In genomic region chr6:24910850-24911712, GRCh38 we compare ENCODE assay signal across 9 cellular contexts. TPM values are rescaled to one million over a fixed set of nuclear protein-coding genes. Genes with fewer than 3 reads are reported as not detected.
DNase-seq lines count a peak whose midpoint lies in the region; ATAC-seq and TF ChIP-seq lines count a peak whose summit lies in the region.
"Had no signal": no experiment of that assay in that cellular context is flagged by ENCODE, and none has a peak within 500 bp of the region (broad histone marks: within the 10 kb centered on the region; RNA-seq: fewer than 3 reads in every experiment).

No MANE protein-coding gene starts in this region.

- 0 to 10% methylated on average over 2 to 12 of the region's 60 CpGs for WGBS in gastroesophageal sphincter (ENCODE audit: low coverage in 1 of 2), 2 donors
- WGBS in urinary bladder, result under 1% methylated on average over 60 of the region's 60 CpGs

- H3K9me3 Mint-ChIP-seq in neural crest cell, result no peaks in the 10 kb centered on the region

- TF ChIP-seq CTCF in gastroesophageal sphincter (IDR thresholded peaks at IDR 0.05), result no peak
- TF ChIP-seq CTCF in neural crest cell (conservative IDR thresholded peaks at IDR 0.05), result no peak

- H3K27ac Mint-ChIP-seq in neural crest cell (ENCODE audit: unreplicated experiment), result no peak overlapping the region

- peak overlapping the region in 3 of 4 donors; percentile 55 to 68 (median 62) for H3K27ac ChIP-seq in gastroesophageal sphincter
- H3K27ac ChIP-seq in urinary bladder (ENCODE audit: low read depth), result no peak overlapping the region

- no peaks in the 10 kb centered on the region for H3K9me3 ChIP-seq in gastroesophageal sphincter

- H3K27me3 ChIP-seq in gastroesophageal sphincter, result peaks cover 54% of the 10 kb centered on the region

- peak; percentile 68 for DNase-seq in D341Med (ENCODE audit: low spot score)
- peak; percentile 83 for DNase-seq in NCI-H82 (lab: John Stamatoyannopoulos, UW)
- peak; percentile 26 for DNase-seq in activated gamma-delta T cell treated with anti-CD3 and anti-CD28 coated beads, Interleukin-2, amount 50 U/mL, for 16 hours (ENCODE audit: low read depth)
- peak; percentile 36 for DNase-seq in neural crest cell (ENCODE audit: low read depth, low spot score)
- no peak for DNase-seq in pons (ENCODE audit: low spot score)

- H3K36me3 ChIP-seq in gastroesophageal sphincter, result no peaks in the 10 kb centered on the region
- no peaks in the 10 kb centered on the region for H3K36me3 ChIP-seq in urinary bladder (ENCODE audit: insufficient read depth)

- peak overlapping the region; percentile 12 to 62 for H3K4me3 ChIP-seq in gastroesophageal sphincter
- H3K4me3 ChIP-seq in urinary bladder (ENCODE audit: low read depth, low read length), result peak overlapping the region; percentile 66

- H3K36me3 Mint-ChIP-seq in neural crest cell (ENCODE audit: low read depth), result peaks cover 2% of the 10 kb centered on the region

- H3K4me1 ChIP-seq in gastroesophageal sphincter (peaks cover 0 to 37% (median 6%) of the 10 kb centered on the region in 3 donors), urinary bladder (ENCODE audit: insufficient read depth) (no peaks in the 10 kb centered on the region)

- no peak for TF ChIP-seq EP300 in gastroesophageal sphincter (IDR thresholded peaks at IDR 0.05)

- H3K4me3 Mint-ChIP-seq in neural crest cell, result peak overlapping the region; percentile 91

- peaks cover 50% of the 10 kb centered on the region for H3K27me3 Mint-ChIP-seq in neural crest cell (ENCODE audit: low read depth)

- peaks cover 48% of the 10 kb centered on the region for H3K4me1 Mint-ChIP-seq in neural crest cell

- peak; percentile 42 for ATAC-seq in HG02642 (IDR thresholded peaks at IDR 0.05; ENCODE audit: poor library complexity, unreplicated experiment)
- ATAC-seq in gastroesophageal sphincter, result peak; percentile 65

- TF ChIP-seq POLR2A in gastroesophageal sphincter (IDR thresholded peaks at IDR 0.05), result no peak

RNA-seq across cellular contexts. Expression of gene RIPOR2, which starts 24.7 kb away (rescaled TPM):
- 10 to 100 TPM in 1 of 4 donors, 1 to 10 TPM in 3; 1.7 to 14.9 (median 4.2) TPM for total RNA-seq in gastroesophageal sphincter
- total RNA-seq in neural crest cell, result 2.9 and 3.5 TPM in 2 replicates
- 14.1 TPM for total RNA-seq in urinary bladder
- 7.3 TPM for polyA plus RNA-seq in urinary bladder
- total RNA-seq: HT1080 had no signal
